In genomic region chr11:37496196-37496595, GRCh38 we compare ENCODE assay signal across 29 cellular contexts.
"Had no signal": no experiment of that assay in that cellular context is flagged by ENCODE, and none has a peak within 500 bp of the region (broad histone marks: within the 10 kb centered on the region; RNA-seq: fewer than 3 reads in every experiment).

No MANE protein-coding gene starts in this region.

- H3K9me3 ChIP-seq: psoas muscle, right atrium auricular region, stomach, thyroid gland, upper lobe of left lung, vagina had no signal

- H3K27ac Mint-ChIP-seq: activated B cell treated with CpG ODN at 0.5 μM for 24 hours; activated naive CD8-positive, alpha-beta T cell; activated T-cell treated with anti-CD3 and anti-CD28 coated beads, Interleukin-2, amount 50 U/mL, for 72 hours; effector memory CD8-positive, alpha-beta T cell; natural killer cell; neural progenitor cell; stimulated activated naive B cell treated with anti-CD40 and anti-IgM and Interleukin-4, amounts not matched to agents 10 μg/mL and 1 μg/mL and 100 μg/mL, for 72 hours; T-helper 2 cell treated with Interferon-gamma antibody and Interleukin-4, amounts not matched to agents 5 μg/mL and 100 μg/mL, for 36 hours had no signal

- H3K27me3 Mint-ChIP-seq: activated B cell treated with CpG ODN at 0.5 μM for 24 hours; activated naive CD8-positive, alpha-beta T cell; effector memory CD8-positive, alpha-beta T cell; stimulated activated naive B cell treated with anti-CD40 and anti-IgM and Interleukin-4, amounts not matched to agents 10 μg/mL and 1 μg/mL and 100 μg/mL, for 72 hours had no signal

- DNase-seq: activated B cell treated with CpG ODN at 0.5 μM for 24 hours; activated CD4-positive, alpha-beta T cell treated with anti-CD3 and anti-CD28 coated beads for 4 hours; activated CD4-positive, alpha-beta T cell treated with anti-CD3 and anti-CD28 coated beads, Interleukin-2, amount 50 U/mL, for 4 hours; activated effector memory CD4-positive, alpha-beta T cell treated with Interleukin-2 at 50 U/mL for 16 hours; activated naive CD4-positive, alpha-beta T cell treated with Interleukin-2 at 50 U/mL for 16 hours; activated T-cell treated with anti-CD3 and anti-CD28 coated beads for 4 hours; activated T-cell treated with anti-CD3 and anti-CD28 coated beads, Interleukin-2, amount 50 U/mL, for 72 hours; anterior cingulate cortex; effector memory CD8-positive, alpha-beta T cell; left ventricle myocardium inferior; mesendoderm; natural killer cell; occipital lobe; psoas muscle; stimulated activated CD4-positive, alpha-beta T cell treated with anti-CD3 and anti-CD28 coated beads, Interleukin-15, amount 100 ng/mL, for 24 hours; stimulated activated CD4-positive, alpha-beta T cell treated with anti-CD3 and anti-CD28 coated beads, Interleukin-2, amount 100 ng/mL, for 24 hours; stimulated activated naive B cell treated with anti-CD40 and anti-IgM and Interleukin-4, amounts not matched to agents 10 μg/mL and 1 μg/mL and 100 μg/mL, for 72 hours; stomach; thyroid gland; upper lobe of left lung had no signal

- H3K4me3 Mint-ChIP-seq: activated B cell treated with CpG ODN at 0.5 μM for 24 hours; activated naive CD8-positive, alpha-beta T cell; activated T-cell treated with anti-CD3 and anti-CD28 coated beads, Interleukin-2, amount 50 U/mL, for 72 hours; effector memory CD8-positive, alpha-beta T cell; natural killer cell; neural progenitor cell; stimulated activated naive B cell treated with anti-CD40 and anti-IgM and Interleukin-4, amounts not matched to agents 10 μg/mL and 1 μg/mL and 100 μg/mL, for 72 hours; T-helper 2 cell treated with Interferon-gamma antibody and Interleukin-4, amounts not matched to agents 5 μg/mL and 100 μg/mL, for 36 hours had no signal

- H3K27ac ChIP-seq: coronary artery, left ventricle myocardium inferior, neural progenitor cell, parathyroid adenoma, psoas muscle, right atrium auricular region, stomach, thyroid gland, upper lobe of left lung, vagina had no signal

- H3K27me3 ChIP-seq: neural progenitor cell, right atrium auricular region, stomach, thyroid gland, upper lobe of left lung, vagina had no signal

- H3K4me1 ChIP-seq: left ventricle myocardium inferior, neural progenitor cell, parathyroid adenoma, psoas muscle, right atrium auricular region, stomach, thyroid gland, upper lobe of left lung, vagina had no signal

- H3K4me1 Mint-ChIP-seq: activated B cell treated with CpG ODN at 0.5 μM for 24 hours; natural killer cell; neural progenitor cell; stimulated activated naive B cell treated with anti-CD40 and anti-IgM and Interleukin-4, amounts not matched to agents 10 μg/mL and 1 μg/mL and 100 μg/mL, for 72 hours had no signal

- H3K36me3 ChIP-seq: left ventricle myocardium inferior, neural progenitor cell, right atrium auricular region, stomach, thyroid gland, upper lobe of left lung, vagina had no signal

- H3K9me3 Mint-ChIP-seq: neural progenitor cell; stimulated activated naive B cell treated with anti-CD40 and anti-IgM and Interleukin-4, amounts not matched to agents 10 μg/mL and 1 μg/mL and 100 μg/mL, for 72 hours had no signal

- H3K4me3 ChIP-seq: coronary artery, left ventricle myocardium inferior, lung, neural progenitor cell, psoas muscle, right atrium auricular region, stomach, thyroid gland, upper lobe of left lung, vagina had no signal

- ATAC-seq: activated T-cell treated with anti-CD3 and anti-CD28 coated beads, Interleukin-2, amount 50 U/mL, for 72 hours; effector memory CD8-positive, alpha-beta T cell; esophagus mucosa; natural killer cell; psoas muscle; stimulated activated naive B cell treated with anti-CD40 and anti-IgM and Interleukin-4, amounts not matched to agents 10 μg/mL and 1 μg/mL and 100 μg/mL, for 72 hours had no signal

- H3K4me2 ChIP-seq: neural progenitor cell had no signal

- H3K79me2 ChIP-seq: parathyroid adenoma had no signal

- H3K36me3 Mint-ChIP-seq: activated naive CD8-positive, alpha-beta T cell; natural killer cell; neural progenitor cell; stimulated activated naive B cell treated with anti-CD40 and anti-IgM and Interleukin-4, amounts not matched to agents 10 μg/mL and 1 μg/mL and 100 μg/mL, for 72 hours had no signal

- H2AFZ ChIP-seq: neural progenitor cell, parathyroid adenoma had no signal
